Comparison of ENCODE assay signal across 1 cellular context in the genomic region with DNA sequence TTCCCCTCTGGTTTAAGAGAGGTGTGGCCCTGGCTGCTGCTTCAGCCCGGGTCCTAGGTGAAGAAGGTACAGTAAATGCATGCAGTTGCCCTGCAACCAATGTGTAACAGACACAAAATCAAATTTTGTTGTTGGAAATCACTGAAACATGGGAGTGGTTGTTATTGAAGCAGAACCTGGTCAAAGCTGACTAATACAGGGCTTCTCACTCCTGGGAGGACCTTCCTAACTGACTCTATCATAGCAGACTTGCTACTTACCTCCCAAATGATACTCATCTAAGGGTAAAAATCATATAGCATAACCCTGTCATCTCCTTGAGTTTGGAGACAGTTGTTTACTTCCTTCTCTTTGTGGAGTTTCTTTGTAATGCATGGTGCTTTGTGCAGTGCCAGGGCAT.
TF ChIP-seq lines count a peak whose summit lies in the region.

No MANE protein-coding gene starts in this region.

TF ChIP-seq in HepG2, 621 proteins besides CTCF, POLR2A, EP300 and RAD21:
- TF ChIP-seq ZNF12 (CRISPR knock-in tag; IDR thresholded peaks at IDR 0.05) (peak; percentile 99), POLR2AphosphoS2 (IDR thresholded peaks at IDR 0.05; ENCODE audit: low read depth, low read length) (no peak)
TF ChIP-seq in HepG2: peak in this region for 1.
